In the genomic region with DNA sequence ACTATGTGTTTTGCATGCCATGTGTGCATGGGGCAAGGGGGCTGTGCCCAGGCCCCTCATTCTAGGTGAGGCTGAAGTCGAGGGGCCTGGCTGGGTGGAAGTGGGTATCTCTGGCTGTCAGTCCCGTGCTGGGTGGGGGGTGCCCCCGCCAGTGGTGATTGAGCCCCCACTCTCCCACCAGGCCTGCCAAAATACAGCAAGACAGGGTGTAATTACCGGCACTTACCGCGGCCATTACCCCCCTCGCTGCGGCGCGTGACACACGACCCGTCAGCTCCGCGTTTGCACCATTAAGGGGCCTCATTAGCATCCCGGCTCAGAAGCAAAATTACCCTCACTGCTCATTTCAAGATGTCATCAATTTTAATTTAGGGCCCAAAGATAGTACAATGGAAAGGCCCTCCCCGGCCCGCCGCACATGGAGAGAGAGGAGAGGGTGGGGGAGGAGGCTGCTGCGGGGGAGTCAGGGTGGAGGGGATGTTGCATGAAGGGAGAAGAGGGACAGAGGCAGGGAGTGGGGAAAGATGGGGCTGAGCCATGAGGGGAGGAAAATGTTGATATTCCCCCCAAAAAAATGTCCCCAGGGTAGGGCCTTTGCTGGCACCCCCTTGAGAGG, we compare ENCODE assay signal across 23 cellular contexts. TPM values are rescaled to one million over a fixed set of nuclear protein-coding genes. Genes with fewer than 3 reads are reported as not detected.
DNase-seq lines count a peak whose midpoint lies in the region; TF ChIP-seq lines count a peak whose summit lies in the region.
"Had no signal": no experiment of that assay in that cellular context is flagged by ENCODE, and none has a peak within 500 bp of the region (broad histone marks: within the 10 kb centered on the region; RNA-seq: fewer than 3 reads in every experiment).

No MANE protein-coding gene starts in this region.

- H3F3A ChIP-seq in neural cell (ENCODE audit: insufficient read depth, low read length, poor library complexity, severe bottlenecking) = peaks cover 10% of the 10 kb centered on the region

- H3K36me3 Mint-ChIP-seq in H9 (ENCODE audit: insufficient read depth in 1 of 3, low read depth in 3 of 3) = no peaks in the 10 kb centered on the region
- no peaks in the 10 kb centered on the region for H3K36me3 Mint-ChIP-seq in chondrocyte (ENCODE audit: low read depth)
- H3K36me3 Mint-ChIP-seq in CD8-positive, alpha-beta memory T cell = no peaks in the 10 kb centered on the region
- H3K36me3 Mint-ChIP-seq: activated naive CD4-positive, alpha-beta T cell treated with anti-CD3 and anti-CD28 coated beads, Interleukin-2, amount 10 ng/mL, durations not matched to agents 7 days and 5 days; memory B cell had no signal

- H2BK20ac ChIP-seq in H9 (ENCODE audit: low read depth, low read length, poor library complexity, severe bottlenecking) = no peak overlapping the region

- H4K8ac ChIP-seq in H9 (replicated peaks; ENCODE audit: insufficient read length, low read depth, low read length) = no peak overlapping the region

- no peak for TF ChIP-seq RAD21 in neural cell (conservative IDR thresholded peaks at IDR 0.05)

- POLR2A ChIA-PET in CD8-positive, alpha-beta memory T cell (lab: Charles Lee) = no interaction called here

- H3K27me3 Mint-ChIP-seq in H9 (ENCODE audit: low read depth) (peaks cover 16% of the 10 kb centered on the region), chondrocyte (ENCODE audit: low read depth) (peaks cover 2% of the 10 kb centered on the region)
- H3K27me3 Mint-ChIP-seq in CD8-positive, alpha-beta memory T cell = peaks cover 9 to 55% of the 10 kb centered on the region in 2 donors
- H3K27me3 Mint-ChIP-seq: stimulated activated naive CD8-positive, alpha-beta T cell treated with anti-CD3 and anti-CD28 coated beads, Interleukin-15, Interleukin-2, amounts not matched to agents 100 ng/mL and 50 ng/mL, for 24 hours had no signal

- H3T11ph ChIP-seq in H9 (ENCODE audit: low read length) = no peak overlapping the region

- peaks cover 21 to 47% of the 10 kb centered on the region in 2 experiments for H3K4me1 Mint-ChIP-seq in H9
- H3K4me1 Mint-ChIP-seq in chondrocyte (ENCODE audit: low read depth) = peaks cover 7% of the 10 kb centered on the region
- H3K4me1 Mint-ChIP-seq in CD8-positive, alpha-beta memory T cell = peaks cover 0 to 7% (median 2%) of the 10 kb centered on the region in 3 donors

- H3K9me3 Mint-ChIP-seq in H9 (no peaks in the 10 kb centered on the region), chondrocyte (ENCODE audit: low read depth) (no peaks in the 10 kb centered on the region)
- H3K9me3 Mint-ChIP-seq in CD8-positive, alpha-beta memory T cell = no peaks in the 10 kb centered on the region
- H3K9me3 Mint-ChIP-seq: activated naive CD4-positive, alpha-beta T cell treated with anti-CD3 and anti-CD28 coated beads, Interleukin-2, amount 10 ng/mL, durations not matched to agents 7 days and 5 days; activated T-cell treated with anti-CD3 and anti-CD28 coated beads, Interleukin-2, amount 50 U/mL, for 72 hours; memory B cell; stimulated activated naive CD8-positive, alpha-beta T cell treated with anti-CD3 and anti-CD28 coated beads, Interleukin-15, Interleukin-2, amounts not matched to agents 100 ng/mL and 50 ng/mL, for 24 hours had no signal

- peak; percentile 89 for TF ChIP-seq EP300 in neural cell (conservative IDR thresholded peaks at IDR 0.05; ENCODE audit: poor library complexity, severe bottlenecking)

- H3K27ac Mint-ChIP-seq in H9 = peak overlapping the region in 1 of 3 experiments; percentile 34; a peak in 2 of 7 replicates
- no peak overlapping the region for H3K27ac Mint-ChIP-seq in chondrocyte (ENCODE audit: unreplicated experiment)
- H3K27ac Mint-ChIP-seq in CD8-positive, alpha-beta memory T cell = no peak overlapping the region
- H3K27ac Mint-ChIP-seq: activated naive CD4-positive, alpha-beta T cell treated with anti-CD3 and anti-CD28 coated beads, Interleukin-2, amount 10 ng/mL, durations not matched to agents 7 days and 5 days; activated T-cell treated with anti-CD3 and anti-CD28 coated beads, Interleukin-2, amount 50 U/mL, for 72 hours; memory B cell; stimulated activated naive CD8-positive, alpha-beta T cell treated with anti-CD3 and anti-CD28 coated beads, Interleukin-15, Interleukin-2, amounts not matched to agents 100 ng/mL and 50 ng/mL, for 24 hours had no signal

- no peak overlapping the region for H2BK5ac ChIP-seq in H9 (ENCODE audit: insufficient read length, low read length)

- H3K18ac ChIP-seq in H9 (ENCODE audit: insufficient read length, low read depth, low read length) = no peak overlapping the region

- no peak overlapping the region for H2BK15ac ChIP-seq in H9 (ENCODE audit: low read depth, low read length)

- no peaks in the 10 kb centered on the region for H3K79me1 ChIP-seq in H9 (ENCODE audit: insufficient read depth, low read depth, low read length, poor library complexity, severe bottlenecking)

- no peak overlapping the region for H4K91ac ChIP-seq in H9 (ENCODE audit: insufficient read length, low read depth, low read length)

- no peak overlapping the region for H3K14ac ChIP-seq in H9 (ENCODE audit: insufficient read depth, low read length)

- H3K79me2 ChIP-seq in H9 (ENCODE audit: insufficient read depth, low read length) = no peaks in the 10 kb centered on the region
- H3K79me2 ChIP-seq in neural cell (replicated peaks; ENCODE audit: insufficient read depth, low read length) = no peaks in the 10 kb centered on the region

- H3K23ac ChIP-seq in H9 (ENCODE audit: insufficient read length, low read depth, low read length) = no peak overlapping the region

- H3K56ac ChIP-seq in H9 (ENCODE audit: insufficient read length, low read depth, low read length) = no peak overlapping the region

- TF ChIP-seq CTCF in H9 (conservative IDR thresholded peaks at IDR 0.05) (no peak), chondrocyte (IDR thresholded peaks at IDR 0.05) (no peak), neural cell (IDR thresholded peaks at IDR 0.05; ENCODE audit: poor library complexity, severe bottlenecking) (no peak), GM13977 (IDR thresholded peaks at IDR 0.05; ENCODE audit: extremely low read depth, insufficient read depth, missing control alignments) (no peak)

- H3K4me2 ChIP-seq in H9 (ENCODE audit: insufficient read depth, insufficient read length, low read length) (peak overlapping the region; percentile 6), neural cell (ENCODE audit: low read length) (peak overlapping the region; percentile 24)

- H3K27ac ChIP-seq in H9 (ENCODE audit: insufficient read length, low read depth, low read length) (no peak overlapping the region), neural cell (ENCODE audit: low read length) (peak overlapping the region; percentile 93)
- no peak overlapping the region for H3K27ac ChIP-seq in CD8-positive, alpha-beta memory T cell (ENCODE audit: low read depth, low read length)
- H3K27ac ChIP-seq: breast epithelium, SJSA1, vagina had no signal

- no CpG with 5 or more reads among the region's 19 CpGs for WGBS in H9 (ENCODE audit: extremely low coverage, insufficient read length, low lambda C conversion rate)

- in situ Hi-C loops in GM13977 (cut with MboI; ENCODE audit: low pct_unique_long_range_greater_than_20kb, low sequenced_read_pairs, unreplicated experiment) = no loop called here

- no peak overlapping the region for H2AK5ac ChIP-seq in H9 (ENCODE audit: insufficient read length, low read length)

- H2AFZ ChIP-seq in H9 (ENCODE audit: low read length) (no peak overlapping the region), neural cell (ENCODE audit: low read depth, low read length) (no peak overlapping the region)

- no peak overlapping the region for H2BK120ac ChIP-seq in H9 (ENCODE audit: low read depth, low read length, poor library complexity, severe bottlenecking)

- H2BK12ac ChIP-seq in H9 (ENCODE audit: insufficient read length, low read depth, low read length) = no peak overlapping the region

- H3K9me3 ChIP-seq in H9 (ENCODE audit: control insufficient read depth, low read depth, low read length) (no peaks in the 10 kb centered on the region), neural cell (ENCODE audit: low read length) (no peaks in the 10 kb centered on the region)
- H3K9me3 ChIP-seq in CD8-positive, alpha-beta memory T cell (ENCODE audit: low read length) = no peaks in the 10 kb centered on the region
- H3K9me3 ChIP-seq: breast epithelium, SJSA1, vagina had no signal

- H3K9ac ChIP-seq in H9 (ENCODE audit: extremely low read depth, insufficient read length, low read length) (no peak overlapping the region), neural cell (ENCODE audit: low read length) (peak overlapping the region; percentile 62)

- no peaks in the 10 kb centered on the region for H3K23me2 ChIP-seq in H9 (ENCODE audit: insufficient read length, low read depth, low read length, poor library complexity, severe bottlenecking)

- H4K5ac ChIP-seq in H9 (ENCODE audit: insufficient read length, low read depth, low read length) = no peak overlapping the region

- 0 out of 5 replicates have a peak overlapping the region, but pooled peaks of 1 of the 2 experiments have one; percentile 30 for H3K4me3 Mint-ChIP-seq in H9
- no peak overlapping the region for H3K4me3 Mint-ChIP-seq in chondrocyte (ENCODE audit: unreplicated experiment)
- H3K4me3 Mint-ChIP-seq in CD8-positive, alpha-beta memory T cell = no peak overlapping the region
- H3K4me3 Mint-ChIP-seq: activated naive CD4-positive, alpha-beta T cell treated with anti-CD3 and anti-CD28 coated beads, Interleukin-2, amount 10 ng/mL, durations not matched to agents 7 days and 5 days; activated T-cell treated with anti-CD3 and anti-CD28 coated beads, Interleukin-2, amount 50 U/mL, for 72 hours; memory B cell; stimulated activated naive CD8-positive, alpha-beta T cell treated with anti-CD3 and anti-CD28 coated beads, Interleukin-15, Interleukin-2, amounts not matched to agents 100 ng/mL and 50 ng/mL, for 24 hours had no signal

- H3K27me3 ChIP-seq in H9 (ENCODE audit: insufficient read depth, low read length) (no peaks in the 10 kb centered on the region), neural cell (ENCODE audit: insufficient read depth, low read depth, low read length) (no peaks in the 10 kb centered on the region)
- peaks cover 4% of the 10 kb centered on the region for H3K27me3 ChIP-seq in CD8-positive, alpha-beta memory T cell (ENCODE audit: insufficient read depth, low read length, poor library complexity, severe bottlenecking)
- H3K27me3 ChIP-seq: breast epithelium, SJSA1, vagina had no signal

- H3K9me2 ChIP-seq in neural cell (ENCODE audit: insufficient read depth, low read length) = no peaks in the 10 kb centered on the region

- no peak overlapping the region for H3K4ac ChIP-seq in H9 (ENCODE audit: low read depth, low read length)

- CTCF ChIA-PET in CD8-positive, alpha-beta memory T cell (lab: Charles Lee) = interaction anchor here (1.4 kb wide), 1 partner anchor 8 kb away, joined by 4 read pairs; no protein-coding TSS in a partner anchor

- DNase-seq in H9 = no peak
- peak; percentile 90 for DNase-seq in NCI-H1436 treated with DMSO at 0.1 percent for 48 hours (lab: John Stamatoyannopoulos, UW)
- DNase-seq in chondrocyte (ENCODE audit: low spot score) = peak; percentile 59
- DNase-seq in CD8-positive, alpha-beta memory T cell = no peak
- no peak for DNase-seq in C1 segment of cervical spinal cord (lab: John Stamatoyannopoulos, UW)
- DNase-seq in NCI-H1694 (lab: John Stamatoyannopoulos, UW) = no peak
- no peak for DNase-seq in GM13977 (ENCODE audit: low spot score)
- DNase-seq: activated CD4-positive, CD25-positive, alpha-beta regulatory T cell; activated naive CD4-positive, alpha-beta T cell treated with anti-CD3 and anti-CD28 coated beads, Interleukin-2, amount 10 ng/mL, durations not matched to agents 7 days and 5 days; activated T-cell treated with anti-CD3 and anti-CD28 coated beads, Interleukin-2, amount 50 U/mL, for 72 hours; effector CD4-positive, alpha-beta T cell; IMR-90; NCI-H1048; NCI-H2107; NCI-H510A treated with DMSO at 0.1 percent for 48 hours; nucleus accumbens; T-helper 1 cell had no signal

- no peaks in the 10 kb centered on the region for H3K36me3 ChIP-seq in neural cell (ENCODE audit: insufficient read depth, low read length)
- H3K36me3 ChIP-seq in CD8-positive, alpha-beta memory T cell (ENCODE audit: insufficient read depth, low read length) = no peaks in the 10 kb centered on the region
- H3K36me3 ChIP-seq: breast epithelium, SJSA1, vagina had no signal

- H4K20me1 ChIP-seq in H9 (ENCODE audit: control insufficient read depth, insufficient read depth, insufficient read length) (no peaks in the 10 kb centered on the region), neural cell (ENCODE audit: insufficient read depth) (no peaks in the 10 kb centered on the region)

- H3K4me1 ChIP-seq in H9 (ENCODE audit: insufficient read depth, low read length) = no peaks in the 10 kb centered on the region
- no peaks in the 10 kb centered on the region for H3K4me1 ChIP-seq in CD8-positive, alpha-beta memory T cell (ENCODE audit: insufficient read depth, low read length)
- H3K4me1 ChIP-seq: breast epithelium had no signal

- H3K4me3 ChIP-seq in neural cell (ENCODE audit: low read length) = peak overlapping the region; percentile 23
- no peak overlapping the region for H3K4me3 ChIP-seq in CD8-positive, alpha-beta memory T cell (ENCODE audit: low read length)
- H3K4me3 ChIP-seq: breast epithelium, SJSA1, vagina had no signal

RNA-seq across cellular contexts. Expression of a gene that starts 39.3 kb away (rescaled TPM):
- total RNA-seq in H9 (2021) = 40.9 and 45.0 TPM in 2 replicates
- 31.8 to 62.6 TPM (median 33.7 TPM) in 3 replicates for total RNA-seq in chondrocyte
- 42.5 and 42.8 TPM in 2 replicates for polyA plus RNA-seq in neural cell
- polyA minus RNA-seq in neural cell = 12.7 and 17.5 TPM in 2 replicates
- total RNA-seq in CD8-positive, alpha-beta memory T cell = not detected
- polyA plus RNA-seq in CD8-positive, alpha-beta memory T cell = not detected
- total RNA-seq: activated T-cell treated with anti-CD3 and anti-CD28 coated beads, Interleukin-2, amount 50 U/mL, for 72 hours; SJSA1 had no signal

RNA-seq across cellular contexts. Expression of a gene that starts 57.9 kb away (rescaled TPM):
- total RNA-seq in H9 (2021) = 1.2 and 2.4 TPM in 2 replicates
- total RNA-seq in chondrocyte = 10.7 to 12.4 TPM (median 11.6 TPM) in 3 replicates
- polyA plus RNA-seq in neural cell = 0.24 and 0.46 TPM in 2 replicates
- 1.2 and 2.7 TPM in 2 replicates for polyA minus RNA-seq in neural cell
- total RNA-seq in CD8-positive, alpha-beta memory T cell = 10 to 100 TPM; 12.0 to 12.5 TPM
- polyA plus RNA-seq in CD8-positive, alpha-beta memory T cell = 18.8 TPM

Comparison
In these comparisons a context has a peak if more than half of its experiments do, and no peak if none do; other contexts are left out.
1. DNase-seq: peak in NCI-H1436 treated with DMSO at 0.1 percent for 48 hours (single experiment) and chondrocyte (single experiment); none in H9 (single experiment), CD8-positive, alpha-beta memory T cell (0 of 5), C1 segment of cervical spinal cord (0 of 14), NCI-H1694 (single experiment) and GM13977 (single experiment).
2. RNA of a gene that starts 39.3 kb away (total RNA-seq): 40.9 to 45.0 TPM in H9 and 31.8 to 62.6 TPM in chondrocyte; not detected in CD8-positive, alpha-beta memory T cell; every median in the first group is over 10 times any median in the second.